35 cellular contexts compared by ENCODE assay signal in the genomic region with DNA sequence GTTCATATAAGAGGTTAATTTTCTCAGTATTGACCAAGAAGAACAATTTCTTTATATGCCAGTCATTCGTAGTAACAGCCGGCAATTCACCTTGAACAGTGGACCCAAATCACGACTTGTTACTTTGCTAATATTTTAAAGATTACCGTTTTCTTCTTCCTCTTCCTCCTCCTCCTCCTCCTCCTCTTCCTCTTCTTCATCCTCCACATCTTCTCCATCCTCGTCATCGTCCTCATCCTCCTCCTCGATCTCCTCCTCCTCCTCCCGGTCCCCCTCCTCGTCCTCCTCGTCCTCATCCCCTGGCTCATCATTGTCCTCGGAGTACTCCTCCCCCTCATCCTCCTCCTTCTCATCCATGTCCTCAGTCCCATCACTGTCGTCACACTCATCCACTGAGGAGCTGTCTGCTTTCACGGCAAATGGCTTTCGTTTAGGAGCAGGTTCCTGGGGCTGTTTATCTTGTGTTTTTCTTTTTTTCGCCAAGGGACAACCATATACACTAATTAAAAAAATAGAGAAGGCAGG.
"Had no signal": no experiment of that assay in that cellular context is flagged by ENCODE, and none has a peak within 500 bp of the region (broad histone marks: within the 10 kb centered on the region; RNA-seq: fewer than 3 reads in every experiment).

No MANE protein-coding gene starts in this region.

- H3K4me3 ChIP-seq: MG63 had no signal

- H3K9me3 ChIP-seq: MG63 had no signal

- DNase-seq: Karpas-422, Kasumi-1, MG63, MM.1S, MV-4-11, NCI-H1048, NCI-H1092, NCI-H1092 treated with DMSO at 0.1 percent for 48 hours, NCI-H1105, NCI-H1105 treated with DMSO at 0.1 percent for 48 hours, NCI-H1417, NCI-H1417 treated with DMSO at 0.1 percent for 48 hours, NCI-H1436, NCI-H1436 treated with DMSO at 0.1 percent for 48 hours, NCI-H146, NCI-H1694, NCI-H1694 treated with DMSO at 0.1 percent for 48 hours, NCI-H187, NCI-H187 treated with DMSO at 0.1 percent for 48 hours, NCI-H1930, NCI-H2029, NCI-H2029 treated with DMSO at 0.1 percent for 48 hours, NCI-H2081, NCI-H2081 treated with DMSO at 0.1 percent for 48 hours, NCI-H2107, NCI-H2171, NCI-H2171 treated with DMSO at 0.1 percent for 48 hours, NCI-H2227 treated with DMSO at 0.1 percent for 48 hours, NCI-H226, NCI-H345, NCI-H446, NCI-H446 treated with DMSO at 0.1 percent for 48 hours, NCI-H510A, NCI-H510A treated with DMSO at 0.1 percent for 48 hours, NCI-H524 had no signal

- H3K27me3 ChIP-seq: MG63 had no signal

- H3K36me3 ChIP-seq: MG63 had no signal
